Comparison of ENCODE assay signal across 12 cellular contexts in genomic region chr11:6200975-6201374, GRCh38. TPM values are rescaled to one million over a fixed set of nuclear protein-coding genes. Genes with fewer than 3 reads are reported as not detected.
DNase-seq lines count a peak whose midpoint lies in the region; ATAC-seq, FAIRE-seq and TF ChIP-seq lines count a peak whose summit lies in the region.
"Had no signal": no experiment of that assay in that cellular context is flagged by ENCODE, and none has a peak within 500 bp of the region (broad histone marks: within the 10 kb centered on the region; RNA-seq: fewer than 3 reads in every experiment).

No MANE protein-coding gene starts in this region.

- H3K27me3 ChIP-seq in CD8-positive, alpha-beta memory T cell (ENCODE audit: insufficient read depth, low read length, poor library complexity, severe bottlenecking), result no peaks in the 10 kb centered on the region
- peaks cover 1 to 5% of the 10 kb centered on the region in 2 experiments; a peak in 3 of 5 replicates for H3K27me3 ChIP-seq in HepG2 (ENCODE audit: control insufficient read depth in 1 of 2, insufficient read depth in 2 of 2, low read length in 2 of 2)

- H3K9ac ChIP-seq in HepG2 (ENCODE audit: insufficient read depth, low read depth, low read length), result no peak overlapping the region

- no peak for ATAC-seq in HepG2

- no peak for TF ChIP-seq POLR2A in HepG2 (IDR thresholded peaks at IDR 0.05; ENCODE audit: insufficient read depth in 1 of 2, low read depth in 2 of 2, low read length in 2 of 2)

- H3K4me1 Mint-ChIP-seq in CD8-positive, alpha-beta memory T cell, result peaks cover 51 to 69% (median 64%) of the 10 kb centered on the region in 3 donors
- peaks cover 33% of the 10 kb centered on the region for H3K4me1 Mint-ChIP-seq in T-helper 2 cell treated with Interferon-gamma antibody and Interleukin-4, amounts not matched to agents 5 μg/mL and 100 μg/mL, for 36 hours (ENCODE audit: low read depth)
- H3K4me1 Mint-ChIP-seq: endodermal cell had no signal

- H3K4me2 ChIP-seq in HepG2 (ENCODE audit: low read depth, low read length), result no peak overlapping the region

- TF ChIP-seq EP300 in HepG2 (IDR thresholded peaks at IDR 0.05; ENCODE audit: low read depth in 2 of 2, low read length in 2 of 2) (no peak), HepG2 (CRISPR knock-in tag; IDR thresholded peaks at IDR 0.05; ENCODE audit: borderline replicate concordance) (no peak)

- TF ChIP-seq CTCF in HepG2 (CRISPR knock-in tag; IDR thresholded peaks at IDR 0.05) (no peak), GM13976 (IDR thresholded peaks at IDR 0.05; ENCODE audit: borderline replicate concordance, control extremely low read depth, extremely low read depth, insufficient read depth, missing control alignments) (no peak), RWPE1 (conservative IDR thresholded peaks at IDR 0.05; ENCODE audit: low read depth) (no peak)

- intact Hi-C loops in HepG2 (cut with micrococcal nuclease; ENCODE audit: unreplicated experiment), result no loop called here

- no peak overlapping the region for H2AFZ ChIP-seq in HepG2 (ENCODE audit: low read length)

- H3K27ac Mint-ChIP-seq in CD8-positive, alpha-beta memory T cell, result peak overlapping the region; percentile 47 to 93 (median 80)
- H3K27ac Mint-ChIP-seq in T-helper 2 cell treated with Interferon-gamma antibody and Interleukin-4, amounts not matched to agents 5 μg/mL and 100 μg/mL, for 36 hours, result peak overlapping the region; percentile 10
- H3K27ac Mint-ChIP-seq: endodermal cell; T-helper 1 cell treated with Interleukin-12 subunit alpha and Interleukin-12 subunit beta and Interleukin-4 antibody, amounts not matched to agents 30 μg/mL and 1 μg/mL, for 36 hours had no signal

- no peaks in the 10 kb centered on the region for H3K9me3 Mint-ChIP-seq in CD8-positive, alpha-beta memory T cell
- no peaks in the 10 kb centered on the region for H3K9me3 Mint-ChIP-seq in T-helper 2 cell treated with Interferon-gamma antibody and Interleukin-4, amounts not matched to agents 5 μg/mL and 100 μg/mL, for 36 hours
- H3K9me3 Mint-ChIP-seq: endodermal cell; T-helper 1 cell treated with Interleukin-12 subunit alpha and Interleukin-12 subunit beta and Interleukin-4 antibody, amounts not matched to agents 30 μg/mL and 1 μg/mL, for 36 hours had no signal

- no TSS peak for BruUV-seq in HepG2 (replicated peaks; lab: Mats Ljungman, UMichigan)

- H3K27me3 Mint-ChIP-seq in CD8-positive, alpha-beta memory T cell, result no peaks in the 10 kb centered on the region
- no peaks in the 10 kb centered on the region for H3K27me3 Mint-ChIP-seq in T-helper 2 cell treated with Interferon-gamma antibody and Interleukin-4, amounts not matched to agents 5 μg/mL and 100 μg/mL, for 36 hours (ENCODE audit: low read depth)

- H4K20me1 ChIP-seq in HepG2 (ENCODE audit: insufficient read depth, low read length), result no peaks in the 10 kb centered on the region

- H3K36me3 Mint-ChIP-seq in CD8-positive, alpha-beta memory T cell, result peaks cover 0 to 10% (median 0%) of the 10 kb centered on the region in 3 donors
- H3K36me3 Mint-ChIP-seq in T-helper 2 cell treated with Interferon-gamma antibody and Interleukin-4, amounts not matched to agents 5 μg/mL and 100 μg/mL, for 36 hours (ENCODE audit: low read depth), result peaks cover 3% of the 10 kb centered on the region

- no peak overlapping the region for H3K4me3 ChIP-seq in CD8-positive, alpha-beta memory T cell (ENCODE audit: low read length)
- H3K4me3 ChIP-seq in HepG2 (replicated peaks in 1 of 3; ENCODE audit: insufficient read depth in 1 of 3, low read depth in 2 of 3, low read length in 3 of 3), result no peak overlapping the region
- H3K4me3 ChIP-seq: HAP-1 had no signal

- H3K9me3 ChIP-seq in CD8-positive, alpha-beta memory T cell (ENCODE audit: low read length), result no peaks in the 10 kb centered on the region
- H3K9me3 ChIP-seq in HepG2 (ENCODE audit: low read length), result no peaks in the 10 kb centered on the region
- H3K9me3 ChIP-seq: HAP-1 had no signal

- H3K36me3 ChIP-seq in CD8-positive, alpha-beta memory T cell (ENCODE audit: insufficient read depth, low read length), result no peaks in the 10 kb centered on the region
- no peaks in the 10 kb centered on the region for H3K36me3 ChIP-seq in HepG2 (replicated peaks in 1 of 2; ENCODE audit: control insufficient read depth in 1 of 2, insufficient read depth in 2 of 2, low read length in 2 of 2)
- H3K36me3 ChIP-seq: HAP-1 had no signal

- H3K4me1 ChIP-seq in CD8-positive, alpha-beta memory T cell (ENCODE audit: insufficient read depth, low read length), result peaks cover 31% of the 10 kb centered on the region
- H3K4me1 ChIP-seq in HepG2 (ENCODE audit: insufficient read depth, low read length), result no peaks in the 10 kb centered on the region

- peak in 1 of 5 donors; percentile 22 for DNase-seq in CD8-positive, alpha-beta memory T cell
- no peak for DNase-seq in T-helper 2 cell treated with Interferon-gamma antibody and Interleukin-4, amounts not matched to agents 5 μg/mL and 100 μg/mL, for 36 hours (ENCODE audit: low spot score)
- DNase-seq in HepG2 (ENCODE audit: low spot score), result no peak
- no peak for DNase-seq in GM13976 (ENCODE audit: low spot score)
- no peak for DNase-seq in HuH-7 (ENCODE audit: low spot score)
- DNase-seq in RWPE1 (ENCODE audit: low spot score), result no peak
- DNase-seq: activated effector memory CD4-positive, alpha-beta T cell treated with Interleukin-2 at 50 U/mL for 16 hours; endodermal cell; islet precursor cell; NCI-H2107 had no signal

- H3K4me3 Mint-ChIP-seq in CD8-positive, alpha-beta memory T cell, result peak overlapping the region in 6 of 7 donors; percentile 32 to 89 (median 59)
- no peak overlapping the region for H3K4me3 Mint-ChIP-seq in T-helper 2 cell treated with Interferon-gamma antibody and Interleukin-4, amounts not matched to agents 5 μg/mL and 100 μg/mL, for 36 hours
- H3K4me3 Mint-ChIP-seq: endodermal cell; T-helper 1 cell treated with Interleukin-12 subunit alpha and Interleukin-12 subunit beta and Interleukin-4 antibody, amounts not matched to agents 30 μg/mL and 1 μg/mL, for 36 hours had no signal

- no peak for TF ChIP-seq RAD21 in HepG2 (CRISPR knock-in tag; IDR thresholded peaks at IDR 0.05)

- H3K79me2 ChIP-seq in HepG2 (ENCODE audit: insufficient read depth, low read length), result no peaks in the 10 kb centered on the region

- in situ Hi-C loops in HepG2 (cut with HindIII; ENCODE audit: extremely low pct_ligation_motif_present, low pct_unique_long_range_greater_than_20kb) (no loop called here), GM13976 (cut with MboI; ENCODE audit: low sequenced_read_pairs, unreplicated experiment) (no loop called here)

- POLR2A ChIA-PET in CD8-positive, alpha-beta memory T cell (lab: Charles Lee), result no interaction called here
- POLR2A ChIA-PET in HepG2 (lab: Yijun Ruan, JAX) (no interaction called here), RWPE1 (lab: Yijun Ruan, JAX; ENCODE audit: low non-redundant PET) (interaction anchor here (0.6 kb wide), 1 partner anchor 33 kb away, joined by 3 read pairs; no protein-coding TSS in a partner anchor)

- peak overlapping the region; percentile 34 for H3K27ac ChIP-seq in CD8-positive, alpha-beta memory T cell (ENCODE audit: low read depth, low read length)
- no peak overlapping the region for H3K27ac ChIP-seq in HepG2 (ENCODE audit: extremely low read length, insufficient read depth, low read length)
- H3K27ac ChIP-seq in RWPE1, result no peak overlapping the region

- FAIRE-seq in HepG2 (lab: Jason Lieb, UNC), result no peak

- CTCF ChIA-PET in CD8-positive, alpha-beta memory T cell (lab: Charles Lee), result no interaction called here
- CTCF ChIA-PET in HepG2 (lab: Yijun Ruan, JAX; ENCODE audit: low intra/inter-chr PET ratio, low total read pairs) (no interaction called here), RWPE1 (lab: Yijun Ruan, JAX) (no interaction called here)

- 56% methylated on average over 4 of the region's 4 CpGs for WGBS in HepG2 (ENCODE audit: low lambda C conversion rate)

RNA-seq across cellular contexts. Expression of gene OR52W1, which starts 2.0 kb away (rescaled TPM):
- not detected for total RNA-seq in CD8-positive, alpha-beta memory T cell
- not detected for polyA plus RNA-seq in CD8-positive, alpha-beta memory T cell
- total RNA-seq in HepG2 (2016; rRNA removed; fragmentation: Illumina TruSeq; extraction: Trizol), result not detected in 2 replicates
- not detected in 2 replicates for total RNA-seq in HepG2 (2016; cell fraction: cytosol; rRNA removed; fragmentation: Illumina TruSeq; extraction: Trizol; ENCODE audit: low read depth)
- total RNA-seq in HepG2 (2016; cell fraction: insoluble cytoplasmic fraction; rRNA removed; fragmentation: Illumina TruSeq; extraction: Trizol), result not detected in 2 replicates
- total RNA-seq in HepG2 (2016; cell fraction: membrane; rRNA removed; fragmentation: Illumina TruSeq; extraction: Trizol), result not detected in 2 replicates
- not detected in 2 replicates for total RNA-seq in HepG2 (2016; cell fraction: nucleus; rRNA removed; fragmentation: Illumina TruSeq; extraction: Trizol)
- not detected in 2 replicates for polyA plus RNA-seq in HepG2 (2011; rRNA removed)
- not detected in 2 replicates for polyA plus RNA-seq in HepG2 (2011; cell fraction: cytosol; rRNA removed)
- not detected in 2 replicates for polyA plus RNA-seq in HepG2 (2011; cell fraction: nucleus; rRNA removed)
- not detected in 2 replicates for polyA plus RNA-seq in HepG2 (2012)
- polyA plus RNA-seq in HepG2 (2016; cell fraction: cytosol; fragmentation: Illumina TruSeq; extraction: Trizol; ENCODE audit: low read depth), result not detected in 2 replicates
- polyA plus RNA-seq in HepG2 (2016; cell fraction: insoluble cytoplasmic fraction; fragmentation: Illumina TruSeq; extraction: Trizol; ENCODE audit: low read depth), result not detected in 2 replicates
- polyA plus RNA-seq in HepG2 (2016; cell fraction: membrane; fragmentation: Illumina TruSeq; extraction: Trizol; ENCODE audit: low read depth), result not detected in 2 replicates
- polyA plus RNA-seq in HepG2 (2016; cell fraction: nucleus; fragmentation: Illumina TruSeq; extraction: Trizol; ENCODE audit: insufficient read depth, low read depth), result not detected in 2 replicates
- not detected in 2 replicates for polyA minus RNA-seq in HepG2 (2011; rRNA and poly(A)+ RNA removed; ENCODE audit: low replicate concordance)
- not detected in 2 replicates for polyA minus RNA-seq in HepG2 (2011; cell fraction: cytosol; rRNA and poly(A)+ RNA removed)
- polyA minus RNA-seq in HepG2 (2011; cell fraction: nucleus; rRNA and poly(A)+ RNA removed), result not detected in 2 replicates
- total RNA-seq: endodermal cell had no signal

RNA-seq across cellular contexts. Expression of gene C11orf42, which starts 4.4 kb away (rescaled TPM):
- total RNA-seq in CD8-positive, alpha-beta memory T cell, result not detected
- polyA plus RNA-seq in CD8-positive, alpha-beta memory T cell, result not detected
- not detected in 2 replicates for total RNA-seq in HepG2 (2016; rRNA removed; fragmentation: Illumina TruSeq; extraction: Trizol)
- not detected in 2 replicates for total RNA-seq in HepG2 (2016; cell fraction: cytosol; rRNA removed; fragmentation: Illumina TruSeq; extraction: Trizol; ENCODE audit: low read depth)
- total RNA-seq in HepG2 (2016; cell fraction: insoluble cytoplasmic fraction; rRNA removed; fragmentation: Illumina TruSeq; extraction: Trizol), result not detected in 2 replicates
- not detected in 2 replicates for total RNA-seq in HepG2 (2016; cell fraction: membrane; rRNA removed; fragmentation: Illumina TruSeq; extraction: Trizol)
- total RNA-seq in HepG2 (2016; cell fraction: nucleus; rRNA removed; fragmentation: Illumina TruSeq; extraction: Trizol), result not detected in 2 replicates
- polyA plus RNA-seq in HepG2 (2011; rRNA removed), result not detected in 2 replicates
- polyA plus RNA-seq in HepG2 (2011; cell fraction: cytosol; rRNA removed), result not detected in 2 replicates
- not detected in 2 replicates for polyA plus RNA-seq in HepG2 (2011; cell fraction: nucleus; rRNA removed)
- polyA plus RNA-seq in HepG2 (2012), result 0.12 TPM in 1 of 2 replicates, not detected in the other
- polyA plus RNA-seq in HepG2 (2016; cell fraction: cytosol; fragmentation: Illumina TruSeq; extraction: Trizol; ENCODE audit: low read depth), result not detected in 2 replicates
- polyA plus RNA-seq in HepG2 (2016; cell fraction: insoluble cytoplasmic fraction; fragmentation: Illumina TruSeq; extraction: Trizol; ENCODE audit: low read depth), result not detected in 2 replicates
- polyA plus RNA-seq in HepG2 (2016; cell fraction: membrane; fragmentation: Illumina TruSeq; extraction: Trizol; ENCODE audit: low read depth), result not detected in 2 replicates
- not detected in 2 replicates for polyA plus RNA-seq in HepG2 (2016; cell fraction: nucleus; fragmentation: Illumina TruSeq; extraction: Trizol; ENCODE audit: insufficient read depth, low read depth)
- polyA minus RNA-seq in HepG2 (2011; rRNA and poly(A)+ RNA removed; ENCODE audit: low replicate concordance), result not detected in 2 replicates
- not detected in 2 replicates for polyA minus RNA-seq in HepG2 (2011; cell fraction: cytosol; rRNA and poly(A)+ RNA removed)
- not detected in 2 replicates for polyA minus RNA-seq in HepG2 (2011; cell fraction: nucleus; rRNA and poly(A)+ RNA removed)
- total RNA-seq: endodermal cell had no signal

RNA-seq across cellular contexts. Expression of gene OR52B2, which starts 30.8 kb away (rescaled TPM):
- not detected for total RNA-seq in CD8-positive, alpha-beta memory T cell
- polyA plus RNA-seq in CD8-positive, alpha-beta memory T cell, result not detected
- not detected in 2 replicates for total RNA-seq in HepG2 (2016; rRNA removed; fragmentation: Illumina TruSeq; extraction: Trizol)
- not detected in 2 replicates for total RNA-seq in HepG2 (2016; cell fraction: cytosol; rRNA removed; fragmentation: Illumina TruSeq; extraction: Trizol; ENCODE audit: low read depth)
- total RNA-seq in HepG2 (2016; cell fraction: insoluble cytoplasmic fraction; rRNA removed; fragmentation: Illumina TruSeq; extraction: Trizol), result not detected in 2 replicates
- total RNA-seq in HepG2 (2016; cell fraction: membrane; rRNA removed; fragmentation: Illumina TruSeq; extraction: Trizol), result not detected in 2 replicates
- total RNA-seq in HepG2 (2016; cell fraction: nucleus; rRNA removed; fragmentation: Illumina TruSeq; extraction: Trizol), result not detected in 2 replicates
- polyA plus RNA-seq in HepG2 (2011; rRNA removed), result not detected in 2 replicates
- not detected in 2 replicates for polyA plus RNA-seq in HepG2 (2011; cell fraction: cytosol; rRNA removed)
- polyA plus RNA-seq in HepG2 (2011; cell fraction: nucleus; rRNA removed), result not detected in 2 replicates
- not detected in 2 replicates for polyA plus RNA-seq in HepG2 (2012)
- not detected in 2 replicates for polyA plus RNA-seq in HepG2 (2016; cell fraction: cytosol; fragmentation: Illumina TruSeq; extraction: Trizol; ENCODE audit: low read depth)
- not detected in 2 replicates for polyA plus RNA-seq in HepG2 (2016; cell fraction: insoluble cytoplasmic fraction; fragmentation: Illumina TruSeq; extraction: Trizol; ENCODE audit: low read depth)
- polyA plus RNA-seq in HepG2 (2016; cell fraction: membrane; fragmentation: Illumina TruSeq; extraction: Trizol; ENCODE audit: low read depth), result not detected in 2 replicates
- polyA plus RNA-seq in HepG2 (2016; cell fraction: nucleus; fragmentation: Illumina TruSeq; extraction: Trizol; ENCODE audit: insufficient read depth, low read depth), result not detected in 2 replicates
- polyA minus RNA-seq in HepG2 (2011; rRNA and poly(A)+ RNA removed; ENCODE audit: low replicate concordance), result 0.42 TPM in 1 of 2 replicates, not detected in the other
- not detected in 2 replicates for polyA minus RNA-seq in HepG2 (2011; cell fraction: cytosol; rRNA and poly(A)+ RNA removed)
- not detected in 2 replicates for polyA minus RNA-seq in HepG2 (2011; cell fraction: nucleus; rRNA and poly(A)+ RNA removed)
- total RNA-seq: endodermal cell had no signal

RNA-seq across cellular contexts. Expression of gene FHIP1B, which starts 33.5 kb away (rescaled TPM):
- total RNA-seq in CD8-positive, alpha-beta memory T cell, result 10 to 100 TPM; 20.2 to 20.6 TPM
- 16.4 TPM for polyA plus RNA-seq in CD8-positive, alpha-beta memory T cell
- total RNA-seq in HepG2 (2016; rRNA removed; fragmentation: Illumina TruSeq; extraction: Trizol), result 10.8 and 14.1 TPM in 2 replicates
- total RNA-seq in HepG2 (2016; cell fraction: cytosol; rRNA removed; fragmentation: Illumina TruSeq; extraction: Trizol; ENCODE audit: low read depth), result 1.9 and 2.2 TPM in 2 replicates
- total RNA-seq in HepG2 (2016; cell fraction: insoluble cytoplasmic fraction; rRNA removed; fragmentation: Illumina TruSeq; extraction: Trizol), result 7.0 and 14.0 TPM in 2 replicates
- total RNA-seq in HepG2 (2016; cell fraction: membrane; rRNA removed; fragmentation: Illumina TruSeq; extraction: Trizol), result 4.6 TPM in 2 replicates
- 19.5 and 19.8 TPM in 2 replicates for total RNA-seq in HepG2 (2016; cell fraction: nucleus; rRNA removed; fragmentation: Illumina TruSeq; extraction: Trizol)
- polyA plus RNA-seq in HepG2 (2011; rRNA removed), result 18.6 and 19.8 TPM in 2 replicates
- 7.7 and 17.1 TPM in 2 replicates for polyA plus RNA-seq in HepG2 (2011; cell fraction: cytosol; rRNA removed)
- 117 and 120 TPM in 2 replicates for polyA plus RNA-seq in HepG2 (2011; cell fraction: nucleus; rRNA removed)
- polyA plus RNA-seq in HepG2 (2012), result 7.3 and 8.4 TPM in 2 replicates
- polyA plus RNA-seq in HepG2 (2016; cell fraction: cytosol; fragmentation: Illumina TruSeq; extraction: Trizol; ENCODE audit: low read depth), result 0.87 and 0.91 TPM in 2 replicates
- 5.6 and 7.1 TPM in 2 replicates for polyA plus RNA-seq in HepG2 (2016; cell fraction: insoluble cytoplasmic fraction; fragmentation: Illumina TruSeq; extraction: Trizol; ENCODE audit: low read depth)
- polyA plus RNA-seq in HepG2 (2016; cell fraction: membrane; fragmentation: Illumina TruSeq; extraction: Trizol; ENCODE audit: low read depth), result 1.9 TPM in 2 replicates
- 40.7 and 43.9 TPM in 2 replicates for polyA plus RNA-seq in HepG2 (2016; cell fraction: nucleus; fragmentation: Illumina TruSeq; extraction: Trizol; ENCODE audit: insufficient read depth, low read depth)
- 38.9 and 55.6 TPM in 2 replicates for polyA minus RNA-seq in HepG2 (2011; rRNA and poly(A)+ RNA removed; ENCODE audit: low replicate concordance)
- 4.6 and 7.2 TPM in 2 replicates for polyA minus RNA-seq in HepG2 (2011; cell fraction: cytosol; rRNA and poly(A)+ RNA removed)
- polyA minus RNA-seq in HepG2 (2011; cell fraction: nucleus; rRNA and poly(A)+ RNA removed), result 30.1 and 32.3 TPM in 2 replicates

RNA-seq across cellular contexts. Expression of gene CNGA4, which starts 37.9 kb away (rescaled TPM):
- under 1 TPM in 1 of 2 experiments, not detected in 1; 0.15 TPM for total RNA-seq in CD8-positive, alpha-beta memory T cell
- not detected for polyA plus RNA-seq in CD8-positive, alpha-beta memory T cell
- total RNA-seq in HepG2 (2016; rRNA removed; fragmentation: Illumina TruSeq; extraction: Trizol), result not detected in 2 replicates
- not detected in 2 replicates for total RNA-seq in HepG2 (2016; cell fraction: cytosol; rRNA removed; fragmentation: Illumina TruSeq; extraction: Trizol; ENCODE audit: low read depth)
- not detected in 2 replicates for total RNA-seq in HepG2 (2016; cell fraction: insoluble cytoplasmic fraction; rRNA removed; fragmentation: Illumina TruSeq; extraction: Trizol)
- total RNA-seq in HepG2 (2016; cell fraction: membrane; rRNA removed; fragmentation: Illumina TruSeq; extraction: Trizol), result not detected in 2 replicates
- not detected in 2 replicates for total RNA-seq in HepG2 (2016; cell fraction: nucleus; rRNA removed; fragmentation: Illumina TruSeq; extraction: Trizol)
- 0.03 and 0.07 TPM in 2 replicates for polyA plus RNA-seq in HepG2 (2011; rRNA removed)
- 0.04 TPM in 1 of 2 replicates, not detected in the other for polyA plus RNA-seq in HepG2 (2011; cell fraction: cytosol; rRNA removed)
- polyA plus RNA-seq in HepG2 (2011; cell fraction: nucleus; rRNA removed), result 0.21 TPM in 1 of 2 replicates, not detected in the other
- not detected in 2 replicates for polyA plus RNA-seq in HepG2 (2012)
- not detected in 2 replicates for polyA plus RNA-seq in HepG2 (2016; cell fraction: cytosol; fragmentation: Illumina TruSeq; extraction: Trizol; ENCODE audit: low read depth)
- polyA plus RNA-seq in HepG2 (2016; cell fraction: insoluble cytoplasmic fraction; fragmentation: Illumina TruSeq; extraction: Trizol; ENCODE audit: low read depth), result not detected in 2 replicates
- polyA plus RNA-seq in HepG2 (2016; cell fraction: membrane; fragmentation: Illumina TruSeq; extraction: Trizol; ENCODE audit: low read depth), result not detected in 2 replicates
- polyA plus RNA-seq in HepG2 (2016; cell fraction: nucleus; fragmentation: Illumina TruSeq; extraction: Trizol; ENCODE audit: insufficient read depth, low read depth), result not detected in 2 replicates
- polyA minus RNA-seq in HepG2 (2011; rRNA and poly(A)+ RNA removed; ENCODE audit: low replicate concordance), result 0.09 and 0.10 TPM in 2 replicates
- polyA minus RNA-seq in HepG2 (2011; cell fraction: cytosol; rRNA and poly(A)+ RNA removed), result not detected in 2 replicates
- not detected in 2 replicates for polyA minus RNA-seq in HepG2 (2011; cell fraction: nucleus; rRNA and poly(A)+ RNA removed)
